In the genomic region with DNA sequence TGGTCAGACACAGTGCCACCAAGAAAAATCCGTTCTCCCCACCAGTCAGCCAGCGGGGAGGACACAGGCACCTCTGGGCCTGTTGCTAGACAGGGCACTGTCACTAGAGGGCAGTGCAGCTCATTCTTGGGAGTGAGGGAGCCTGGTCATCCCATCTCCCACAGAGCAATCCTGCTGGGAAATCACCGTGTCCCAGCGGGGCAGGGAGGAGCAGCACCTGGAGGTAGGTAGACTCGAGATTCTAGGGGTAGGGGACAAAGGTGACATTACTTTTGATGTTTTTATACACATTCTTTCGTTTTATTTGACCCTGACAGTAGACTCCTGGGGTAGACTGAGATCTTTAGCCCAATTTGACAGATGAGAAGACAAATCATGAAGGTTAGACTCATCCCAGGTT, we compare ENCODE assay signal across 8 cellular contexts. TPM values are rescaled to one million over a fixed set of nuclear protein-coding genes. Genes with fewer than 3 reads are reported as not detected.
DNase-seq lines count a peak whose midpoint lies in the region; ATAC-seq and TF ChIP-seq lines count a peak whose summit lies in the region.

No MANE protein-coding gene starts in this region.

- peak; percentile 78 to 94 (median 89) for TF ChIP-seq CTCF in sigmoid colon (IDR thresholded peaks at IDR 0.05)

- no peaks in the 10 kb centered on the region for H3K4me1 ChIP-seq in HAP-1
- peaks cover 5% of the 10 kb centered on the region for H3K4me1 ChIP-seq in adipocyte (ENCODE audit: control insufficient read depth, insufficient read depth, low read length)
- H3K4me1 ChIP-seq in sigmoid colon = no peaks in the 10 kb centered on the region

- ATAC-seq in left ventricle myocardium superior (peak; percentile 97), HG03097 (IDR thresholded peaks at IDR 0.05; ENCODE audit: low FRiP score, unreplicated experiment) (no peak)

- no peak for TF ChIP-seq POLR2A in sigmoid colon (IDR thresholded peaks at IDR 0.05)

- intact Hi-C loops in left ventricle myocardium superior (cut with micrococcal nuclease) (loop anchor here (5.0 kb wide), 2 partner anchors 116 to 171 kb away; no protein-coding TSS in a partner anchor), sigmoid colon (cut with DNase I) (loop anchor here (1.0 to 5.0 kb wide), 3 partner anchors 51 to 171 kb away; no protein-coding TSS in a partner anchor)

- no peaks in the 10 kb centered on the region for H3K9me3 ChIP-seq in HAP-1
- no peaks in the 10 kb centered on the region for H3K9me3 ChIP-seq in adipocyte (ENCODE audit: control insufficient read depth, low read length)
- no peaks in the 10 kb centered on the region for H3K9me3 ChIP-seq in sigmoid colon

- H3K27me3 ChIP-seq in HAP-1 (ENCODE audit: low read depth) (peaks cover 24% of the 10 kb centered on the region), adipocyte (replicated peaks; ENCODE audit: control insufficient read depth, insufficient read depth, low read length) (peaks cover 20% of the 10 kb centered on the region), sigmoid colon (peaks cover 0 to 20% (median 4%) of the 10 kb centered on the region in 3 donors)

- H3K36me3 ChIP-seq in HAP-1 (replicated peaks) = no peaks in the 10 kb centered on the region
- H3K36me3 ChIP-seq in adipocyte (ENCODE audit: control insufficient read depth, insufficient read depth, low read length, severe bottlenecking) = no peaks in the 10 kb centered on the region
- no peaks in the 10 kb centered on the region for H3K36me3 ChIP-seq in sigmoid colon

- 3 to 14% methylated on average over 6 of the region's 6 CpGs for WGBS in sigmoid colon, 2 donors

- H3K4me3 ChIP-seq in HAP-1 = no peak overlapping the region
- H3K4me3 ChIP-seq in adipocyte (ENCODE audit: low read length) = no peak overlapping the region
- H3K4me3 ChIP-seq in sigmoid colon = no peak overlapping the region

- TF ChIP-seq EP300 in sigmoid colon (IDR thresholded peaks at IDR 0.05) = no peak

- no peak overlapping the region for H3K9ac ChIP-seq in adipocyte (ENCODE audit: low read length)

- H3K27ac ChIP-seq in sigmoid colon = no peak overlapping the region

- in situ Hi-C loops in HAP-1 (cut with MboI; ENCODE audit: low sequenced_read_pairs) = loop anchor here (10.0 kb wide), 1 partner anchor 118 kb away; no protein-coding TSS in a partner anchor

- peak; percentile 92 for DNase-seq in ELR (ENCODE audit: low read depth)
- DNase-seq in HAP-1 (ENCODE audit: low spot score in 2 of 2) = peak; percentile 47 to 85
- peak; percentile 59 for DNase-seq in NAMALWA (ENCODE audit: low spot score)
- DNase-seq in SW480 (ENCODE audit: low spot score) = peak; percentile 62
- DNase-seq in adipocyte (ENCODE audit: low read depth) = peak; percentile 90
- peak; percentile 85 for DNase-seq in left ventricle myocardium superior
- DNase-seq in sigmoid colon = peak; percentile 86

RNA-seq across cellular contexts. Expression of a gene that starts 6.7 kb away (rescaled TPM):
- total RNA-seq in left ventricle myocardium superior (not detected), sigmoid colon (1 to 10 TPM in 1 of 4 donors, under 1 TPM in 3; 0.16 to 1.4 (median 0.62) TPM)
- polyA plus RNA-seq in sigmoid colon = under 1 TPM in 1 of 3 donors, not detected in 2; 0.48 TPM
